In the genomic region with DNA sequence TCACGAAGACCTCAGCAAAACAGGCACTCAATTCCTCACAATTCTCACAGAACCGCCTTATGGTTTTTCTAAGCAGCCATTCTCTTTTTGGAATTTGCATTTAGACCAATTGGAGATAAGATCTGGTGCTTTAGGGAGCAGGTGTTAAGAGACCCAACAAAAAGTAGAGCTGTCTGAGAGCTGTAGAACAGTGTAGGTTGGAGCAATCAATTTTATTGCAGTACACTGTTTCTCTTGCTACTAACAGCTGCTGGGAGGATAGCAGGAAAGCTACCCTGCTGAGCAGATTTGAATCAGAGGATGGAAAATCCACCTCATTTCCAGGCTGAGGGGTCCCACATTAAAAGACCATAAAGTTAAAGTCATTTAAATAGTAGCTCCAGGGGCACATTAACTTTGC, we compare ENCODE assay signal across 35 cellular contexts.
DNase-seq lines count a peak whose midpoint lies in the region; ATAC-seq and TF ChIP-seq lines count a peak whose summit lies in the region.
"Had no signal": no experiment of that assay in that cellular context is flagged by ENCODE, and none has a peak within 500 bp of the region (broad histone marks: within the 10 kb centered on the region; RNA-seq: fewer than 3 reads in every experiment).

No MANE protein-coding gene starts in this region.

- H3K27me3 Mint-ChIP-seq in MCF 10A (ENCODE audit: insufficient read depth, unreplicated experiment) (no peaks in the 10 kb centered on the region), osteocyte (ENCODE audit: unreplicated experiment) (no peaks in the 10 kb centered on the region)
- H3K27me3 Mint-ChIP-seq: activated CD8-positive, alpha-beta T cell treated with anti-CD3 and anti-CD28 coated beads for 36 hours; activated naive CD4-positive, alpha-beta T cell treated with anti-CD3 and anti-CD28 coated beads, Interleukin-2, amount 10 ng/mL, durations not matched to agents 7 days and 5 days; activated T-helper 17 cell treated with anti-CD3 and anti-CD28 coated beads, Interleukin-2, amount 50 U/mL, for 72 hours; B cell; effector memory CD8-positive, alpha-beta T cell; progenitor cell of endocrine pancreas had no signal

- peak overlapping the region; percentile 44 for H3K27ac ChIP-seq in HUES48 (ENCODE audit: low read depth, low read length)
- H3K27ac ChIP-seq: adrenal gland, left lung, neutrophil, sigmoid colon, tibial nerve had no signal

- BruUV-seq in MCF 10A (replicated peaks; lab: Mats Ljungman, UMichigan), result no TSS peak

- CTCF ChIA-PET in MCF 10A (lab: Yijun Ruan, JAX), result interaction anchor here (0.7 to 1.8 kb wide), 2 partner anchors 58 to 998 kb away, joined by 3 to 9 read pairs; no protein-coding TSS in a partner anchor

- no peaks in the 10 kb centered on the region for H3K9me3 Mint-ChIP-seq in MCF 10A (ENCODE audit: unreplicated experiment)
- peaks cover 1% of the 10 kb centered on the region for H3K9me3 Mint-ChIP-seq in osteocyte (ENCODE audit: unreplicated experiment)
- H3K9me3 Mint-ChIP-seq: activated naive CD4-positive, alpha-beta T cell treated with anti-CD3 and anti-CD28 coated beads, Interleukin-2, amount 10 ng/mL, durations not matched to agents 7 days and 5 days had no signal

- intact Hi-C loops in MCF 10A (cut with micrococcal nuclease), result no loop called here

- H3K9ac ChIP-seq in HUES48 (ENCODE audit: low read depth, low read length), result no peak overlapping the region

- H3K4me1 Mint-ChIP-seq in MCF 10A (ENCODE audit: insufficient read depth, unreplicated experiment) (peaks cover 7% of the 10 kb centered on the region), osteocyte (ENCODE audit: unreplicated experiment) (peaks cover 20% of the 10 kb centered on the region)
- H3K4me1 Mint-ChIP-seq: activated naive CD4-positive, alpha-beta T cell treated with anti-CD3 and anti-CD28 coated beads, Interleukin-2, amount 10 ng/mL, durations not matched to agents 7 days and 5 days; activated T-helper 17 cell treated with anti-CD3 and anti-CD28 coated beads, Interleukin-2, amount 50 U/mL, for 72 hours; B cell; stimulated activated effector memory CD8-positive, alpha-beta T cell treated with anti-CD3 and anti-CD28 coated beads, Interleukin-12 subunit alpha, Interleukin-12 subunit beta, amount 100 ng/mL, for 72 hours had no signal

- H3K36me3 ChIP-seq in HUES48 (ENCODE audit: control insufficient read depth, insufficient read depth, low read length), result no peaks in the 10 kb centered on the region
- H3K36me3 ChIP-seq: adrenal gland, left lung, neutrophil, sigmoid colon, tibial nerve had no signal

- H3K4me3 Mint-ChIP-seq in MCF 10A (ENCODE audit: unreplicated experiment) (no peak overlapping the region), osteocyte (ENCODE audit: unreplicated experiment) (no peak overlapping the region)
- H3K4me3 Mint-ChIP-seq: activated CD8-positive, alpha-beta T cell treated with anti-CD3 and anti-CD28 coated beads for 36 hours; activated naive CD4-positive, alpha-beta T cell treated with anti-CD3 and anti-CD28 coated beads, Interleukin-2, amount 10 ng/mL, durations not matched to agents 7 days and 5 days; activated T-helper 17 cell treated with anti-CD3 and anti-CD28 coated beads, Interleukin-2, amount 50 U/mL, for 72 hours; B cell; effector memory CD8-positive, alpha-beta T cell; HFFc6; stimulated activated effector memory CD8-positive, alpha-beta T cell treated with anti-CD3 and anti-CD28 coated beads, Interleukin-12 subunit alpha, Interleukin-12 subunit beta, amount 100 ng/mL, for 72 hours; T-helper 2 cell treated with Interferon-gamma antibody and Interleukin-4, amounts not matched to agents 5 μg/mL and 100 μg/mL, for 36 hours had no signal

- H3K9me3 ChIP-seq in HUES48 (ENCODE audit: control insufficient read depth, insufficient read depth, low read length), result 0 out of 2 replicates have a peak, but pooled peaks cover 4% of the 10 kb centered on the region
- H3K9me3 ChIP-seq: neutrophil, sigmoid colon, tibial nerve had no signal

- H3K36me3 Mint-ChIP-seq in MCF 10A (ENCODE audit: insufficient read depth, unreplicated experiment), result no peaks in the 10 kb centered on the region
- H3K36me3 Mint-ChIP-seq in osteocyte (ENCODE audit: unreplicated experiment), result peaks cover under 1% of the 10 kb centered on the region
- H3K36me3 Mint-ChIP-seq: activated naive CD4-positive, alpha-beta T cell treated with anti-CD3 and anti-CD28 coated beads, Interleukin-2, amount 10 ng/mL, durations not matched to agents 7 days and 5 days; stimulated activated effector memory CD8-positive, alpha-beta T cell treated with anti-CD3 and anti-CD28 coated beads, Interleukin-12 subunit alpha, Interleukin-12 subunit beta, amount 100 ng/mL, for 72 hours had no signal

- H3K27me3 ChIP-seq in HUES48 (ENCODE audit: control insufficient read depth, insufficient read depth, low read length), result no peaks in the 10 kb centered on the region
- H3K27me3 ChIP-seq: adrenal gland, left lung, neutrophil, sigmoid colon, tibial nerve had no signal

- POLR2A ChIA-PET in MCF 10A (lab: Yijun Ruan, JAX), result no interaction called here

- peaks cover 48% of the 10 kb centered on the region for H3K4me1 ChIP-seq in HUES48 (ENCODE audit: control insufficient read depth, insufficient read depth, low read length)
- H3K4me1 ChIP-seq: adrenal gland, left lung, sigmoid colon, tibial nerve had no signal

- peak; percentile 44 for DNase-seq in DMS 273 (lab: John Stamatoyannopoulos, UW; ENCODE audit: unreplicated experiment)
- peak; percentile 11 for DNase-seq in NCI-H526 treated with DMSO at 0.1 percent for 48 hours (lab: John Stamatoyannopoulos, UW)
- DNase-seq in left kidney (ENCODE audit: low read depth, low spot score), result peak; percentile 11
- no peak for DNase-seq in MCF 10A (ENCODE audit: unreplicated experiment)
- no peak for DNase-seq in osteocyte (ENCODE audit: extremely low spot score, unreplicated experiment)
- DNase-seq: ACHN; activated CD8-positive, alpha-beta T cell treated with anti-CD3 and anti-CD28 coated beads for 36 hours; activated naive CD4-positive, alpha-beta T cell treated with anti-CD3 and anti-CD28 coated beads, Interleukin-2, amount 10 ng/mL, durations not matched to agents 7 days and 5 days; adrenal gland; central memory CD4-positive, alpha-beta T cell; cortex of kidney; DMS53; effector memory CD8-positive, alpha-beta T cell; erythroblast; GDM1; HFFc6; KG1; left lung; mesenchymal stem cell; MM.1S; NCI-H1694 treated with DMSO at 0.1 percent for 48 hours; NCI-H774; SHP77 treated with DMSO at 0.1 percent for 48 hours; sigmoid colon; stimulated activated CD4-positive, alpha-beta T cell treated with anti-CD3 and anti-CD28 coated beads, Interleukin-15, amount 100 ng/mL, for 24 hours had no signal

- no peak for ATAC-seq in GM18867 (IDR thresholded peaks at IDR 0.05; ENCODE audit: unreplicated experiment)
- no peak for ATAC-seq in HG03342 (IDR thresholded peaks at IDR 0.05; ENCODE audit: unreplicated experiment)
- ATAC-seq: activated CD8-positive, alpha-beta T cell treated with anti-CD3 and anti-CD28 coated beads for 36 hours; activated T-helper 17 cell treated with anti-CD3 and anti-CD28 coated beads, Interleukin-2, amount 50 U/mL, for 72 hours; effector memory CD8-positive, alpha-beta T cell; left lung; stimulated activated effector memory CD8-positive, alpha-beta T cell treated with anti-CD3 and anti-CD28 coated beads, Interleukin-12 subunit alpha, Interleukin-12 subunit beta, amount 100 ng/mL, for 72 hours had no signal

- no peak overlapping the region for H3K27ac Mint-ChIP-seq in MCF 10A (ENCODE audit: low read depth, unreplicated experiment)
- no peak overlapping the region for H3K27ac Mint-ChIP-seq in osteocyte (ENCODE audit: unreplicated experiment)
- H3K27ac Mint-ChIP-seq: activated CD8-positive, alpha-beta T cell treated with anti-CD3 and anti-CD28 coated beads for 36 hours; activated naive CD4-positive, alpha-beta T cell treated with anti-CD3 and anti-CD28 coated beads, Interleukin-2, amount 10 ng/mL, durations not matched to agents 7 days and 5 days; activated T-helper 17 cell treated with anti-CD3 and anti-CD28 coated beads, Interleukin-2, amount 50 U/mL, for 72 hours; B cell; effector memory CD8-positive, alpha-beta T cell; HFFc6; progenitor cell of endocrine pancreas; stimulated activated effector memory CD8-positive, alpha-beta T cell treated with anti-CD3 and anti-CD28 coated beads, Interleukin-12 subunit alpha, Interleukin-12 subunit beta, amount 100 ng/mL, for 72 hours; T-helper 2 cell treated with Interferon-gamma antibody and Interleukin-4, amounts not matched to agents 5 μg/mL and 100 μg/mL, for 36 hours had no signal

- TF ChIP-seq CTCF in MCF 10A (IDR thresholded peaks at IDR 0.05; ENCODE audit: unreplicated experiment) (no peak), osteocyte (IDR thresholded peaks at IDR 0.05) (no peak)

- no peak overlapping the region for H3K4me3 ChIP-seq in HUES48 (ENCODE audit: low read depth, low read length)
- H3K4me3 ChIP-seq: adrenal gland, left lung, sigmoid colon, tibial nerve had no signal

Comparison
In these comparisons a context has a peak if more than half of its experiments do, and no peak if none do; other contexts are left out.
1. DNase-seq: peak in DMS 273 (single experiment), NCI-H526 treated with DMSO at 0.1 percent for 48 hours (single experiment) and left kidney (single experiment); none in MCF 10A (single experiment) and osteocyte (single experiment).